Comparison of ENCODE assay signal across 22 cellular contexts in the genomic region with DNA sequence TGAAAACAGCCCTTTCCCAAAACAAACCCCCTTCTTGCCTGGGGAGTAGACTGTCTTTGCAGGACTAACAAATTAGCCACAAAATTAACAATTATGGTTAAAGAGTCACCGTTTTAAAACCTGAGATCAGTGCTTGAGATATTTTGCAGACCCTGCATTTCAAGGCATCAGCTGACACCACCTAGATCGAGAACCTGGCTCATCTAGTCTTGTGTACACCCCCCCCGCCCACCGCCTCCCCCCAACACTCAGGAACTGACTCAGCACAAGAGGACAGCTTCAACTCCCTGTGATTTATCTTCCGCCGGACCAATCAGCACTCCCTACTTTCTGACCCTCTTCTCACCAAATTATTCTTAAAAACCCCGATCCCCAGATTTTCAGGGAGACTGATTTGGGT.
DNase-seq lines count a peak whose midpoint lies in the region; ATAC-seq, FAIRE-seq and TF ChIP-seq lines count a peak whose summit lies in the region.
"Had no signal": no experiment of that assay in that cellular context is flagged by ENCODE, and none has a peak within 500 bp of the region (broad histone marks: within the 10 kb centered on the region; RNA-seq: fewer than 3 reads in every experiment).

No MANE protein-coding gene starts in this region.

- no peak overlapping the region for H4K12ac ChIP-seq in trophoblast cell (ENCODE audit: low read depth, low read length)

- peak; percentile 30 for DNase-seq in NCI-H2227 (lab: John Stamatoyannopoulos, UW; ENCODE audit: unreplicated experiment)
- no peak for DNase-seq in NCI-H2227 treated with DMSO at 0.1 percent for 48 hours (lab: John Stamatoyannopoulos, UW)
- DNase-seq in NCI-H69 (lab: John Stamatoyannopoulos, UW): peak; percentile 38
- no peak for DNase-seq in H1 (ENCODE audit: low read depth in 1 of 2, low spot score in 2 of 2)
- no peak for DNase-seq in trophoblast cell
- no peak for DNase-seq in medulla oblongata (ENCODE audit: extremely low spot score)
- DNase-seq in RWPE1 (ENCODE audit: low spot score): no peak
- DNase-seq: CD4-positive, alpha-beta memory T cell; DMS79 treated with DMSO at 0.1 percent for 48 hours; EL; H7; HFFc6; KG1 had no signal

- no peak overlapping the region for H3K27ac ChIP-seq in H1 (ENCODE audit: low read depth, low read length)
- peak overlapping the region; percentile 60 for H3K27ac ChIP-seq in trophoblast cell (ENCODE audit: low read depth, low read length)
- H3K27ac ChIP-seq in RWPE1: no peak overlapping the region
- H3K27ac ChIP-seq: 22Rv1, BLaER1 had no signal

- no peaks in the 10 kb centered on the region for H3K36me3 Mint-ChIP-seq in stimulated activated memory B cell treated with anti-CD40 and anti-IgM and Interleukin-4, amounts not matched to agents 10 μg/mL and 1 μg/mL and 100 μg/mL, for 72 hours
- H3K36me3 Mint-ChIP-seq: CD14-positive monocyte; CD4-positive, alpha-beta memory T cell had no signal

- no peaks in the 10 kb centered on the region for H3K4me1 ChIP-seq in H1 (replicated peaks in 1 of 4; ENCODE audit: control insufficient read depth in 3 of 4, insufficient read depth in 4 of 4, low read length in 3 of 4)
- peaks cover 8 to 10% of the 10 kb centered on the region in 2 experiments for H3K4me1 ChIP-seq in trophoblast cell (ENCODE audit: control insufficient read depth in 1 of 2, insufficient read depth in 2 of 2, low read length in 2 of 2)
- H3K4me1 ChIP-seq: BLaER1 had no signal

- H3K36me3 ChIP-seq in H1 (ENCODE audit: control insufficient read depth in 2 of 4, insufficient read depth in 4 of 4, low read length in 3 of 4) (peaks cover 0 to 2% (median 0%) of the 10 kb centered on the region in 4 experiments; a peak in 2 of 8 replicates), trophoblast cell (ENCODE audit: control insufficient read depth in 1 of 2, insufficient read depth in 2 of 2, low read length in 2 of 2) (no peaks in the 10 kb centered on the region)
- H3K36me3 ChIP-seq: BLaER1 had no signal

- H4K8ac ChIP-seq in H1 (ENCODE audit: extremely low read depth, insufficient read depth, low read length): no peak overlapping the region
- H4K8ac ChIP-seq in trophoblast cell (ENCODE audit: low read depth, low read length): no peak overlapping the region

- CTCF ChIA-PET in H1 (lab: Charles Lee; ENCODE audit: partially characterized antibody) (interaction anchor here (0.6 to 1.1 kb wide), 3 partner anchors 10 to 77 kb away, joined by 3 to 6 read pairs (median 3); no protein-coding TSS in a partner anchor), RWPE1 (lab: Yijun Ruan, JAX) (interaction anchor here (0.6 kb wide), 1 partner anchor 247 kb away, joined by 4 read pairs; no protein-coding TSS in a partner anchor)

- no peak overlapping the region for H3K27ac Mint-ChIP-seq in stimulated activated memory B cell treated with anti-CD40 and anti-IgM and Interleukin-4, amounts not matched to agents 10 μg/mL and 1 μg/mL and 100 μg/mL, for 72 hours
- H3K27ac Mint-ChIP-seq: CD14-positive monocyte; CD4-positive, alpha-beta memory T cell; HFFc6; IgD-negative memory B cell had no signal

- H3K4me2 ChIP-seq in H1 (ENCODE audit: insufficient read depth in 1 of 2, low read depth in 2 of 2, low read length in 2 of 2) (no peak overlapping the region), trophoblast cell (ENCODE audit: low read length) (no peak overlapping the region)
- H3K4me2 ChIP-seq: BLaER1 had no signal

- H2BK5ac ChIP-seq in H1 (ENCODE audit: low read depth, low read length): no peak overlapping the region
- no peak overlapping the region for H2BK5ac ChIP-seq in trophoblast cell (ENCODE audit: low read depth, low read length, poor library complexity)

- 0 out of 2 replicates have a peak overlapping the region, but pooled peaks have one; percentile 29 for H3K18ac ChIP-seq in H1 (ENCODE audit: extremely low read depth, low read length)
- H3K18ac ChIP-seq in trophoblast cell (ENCODE audit: low read length): no peak overlapping the region

- H3K4ac ChIP-seq in H1 (replicated peaks; ENCODE audit: insufficient read length, low read depth, low read length) (no peak overlapping the region), trophoblast cell (ENCODE audit: low read depth, low read length) (no peak overlapping the region)

- H3K14ac ChIP-seq in H1 (ENCODE audit: insufficient read length): no peak overlapping the region
- H3K14ac ChIP-seq in trophoblast cell (ENCODE audit: low read length): no peak overlapping the region

- no peak for FAIRE-seq in H1 (lab: Jason Lieb, UNC)
- FAIRE-seq: G401.6, GM12891, HepG2 had no signal

- no peaks in the 10 kb centered on the region for H3K23me2 ChIP-seq in H1 (ENCODE audit: low read depth, low read length)

- H2AK5ac ChIP-seq in H1 (ENCODE audit: low read depth, low read length) (no peak overlapping the region), trophoblast cell (ENCODE audit: low read length) (no peak overlapping the region)

- H2BK12ac ChIP-seq in H1 (ENCODE audit: low read depth, low read length) (no peak overlapping the region), trophoblast cell (ENCODE audit: low read length) (no peak overlapping the region)

- H3K4me3 Mint-ChIP-seq in stimulated activated memory B cell treated with anti-CD40 and anti-IgM and Interleukin-4, amounts not matched to agents 10 μg/mL and 1 μg/mL and 100 μg/mL, for 72 hours: no peak overlapping the region
- H3K4me3 Mint-ChIP-seq: CD14-positive monocyte; CD4-positive, alpha-beta memory T cell; HFFc6; IgD-negative memory B cell had no signal

- H3K4me3 ChIP-seq in H1 (ENCODE audit: extremely low read depth in 1 of 4, insufficient read depth in 2 of 4, low read depth in 3 of 4, low read length in 4 of 4) (no peak overlapping the region), trophoblast cell (ENCODE audit: low read depth, low read length) (no peak overlapping the region)
- H3K4me3 ChIP-seq: BLaER1 had no signal

- no peak overlapping the region for H4K91ac ChIP-seq in H1 (replicated peaks; ENCODE audit: insufficient read length, low read length)
- H4K91ac ChIP-seq in trophoblast cell (ENCODE audit: low read depth, low read length): no peak overlapping the region

- no peak for TF ChIP-seq POLR2A in H1 (IDR thresholded peaks at IDR 0.05; ENCODE audit: control extremely low read depth in 1 of 2, low read depth in 2 of 2, low read length in 2 of 2)

- no peak overlapping the region for H4K5ac ChIP-seq in H1 (ENCODE audit: insufficient read length, low read depth, low read length)

- TF ChIP-seq EP300 in H1 (IDR thresholded peaks at IDR 0.05; ENCODE audit: borderline replicate concordance in 1 of 2, low read depth in 2 of 2, low read length in 2 of 2): no peak

- TF ChIP-seq RAD21 in H1 (IDR thresholded peaks at IDR 0.05 in 1 of 2, conservative IDR thresholded peaks at IDR 0.05 in 1 of 2; ENCODE audit: low read depth in 2 of 2, low read length in 2 of 2): no peak

- no peaks in the 10 kb centered on the region for H4K20me1 ChIP-seq in H1 (replicated peaks in 1 of 2; ENCODE audit: control insufficient read depth in 1 of 2, insufficient read depth in 2 of 2, low read length in 2 of 2)
- H4K20me1 ChIP-seq: BLaER1 had no signal

- H3K9me3 ChIP-seq in H1 (ENCODE audit: insufficient read depth in 2 of 2, low read depth in 1 of 2, low read length in 1 of 2) (peaks cover 0 to 2% of the 10 kb centered on the region in 2 experiments; a peak in 2 of 4 replicates), trophoblast cell (ENCODE audit: insufficient read depth, low read depth, low read length) (no peaks in the 10 kb centered on the region)
- H3K9me3 ChIP-seq: BLaER1 had no signal

- POLR2A ChIA-PET in H1 (lab: Charles Lee; ENCODE audit: partially characterized antibody) (interaction anchor here (0.6 kb wide), 2 partner anchors 48 to 141 kb away, joined by 3 read pairs; no protein-coding TSS in a partner anchor), RWPE1 (lab: Yijun Ruan, JAX; ENCODE audit: low non-redundant PET) (no interaction called here)

- H3K56ac ChIP-seq in H1 (replicated peaks; ENCODE audit: insufficient read length, low read depth, low read length): no peak overlapping the region

- no peak for ATAC-seq in stimulated activated memory B cell treated with anti-CD40 and anti-IgM and Interleukin-4, amounts not matched to agents 10 μg/mL and 1 μg/mL and 100 μg/mL, for 72 hours
- ATAC-seq: HCT116, HepG2 had no signal

- H2BK120ac ChIP-seq in H1 (replicated peaks; ENCODE audit: low read depth, low read length): no peak overlapping the region
- H2BK120ac ChIP-seq in trophoblast cell (ENCODE audit: insufficient read depth, low read length, poor library complexity): no peak overlapping the region

- 85% methylated on average over 7 of the region's 7 CpGs; no CpG with 5 or more reads in 1 of the 2 experiments for WGBS in H1 (ENCODE audit: extremely low coverage in 1 of 2, insufficient coverage in 1 of 2, insufficient read length in 1 of 2, insufficient replicate concordance in 2 of 2, low coverage in 1 of 2, low lambda C conversion rate in 2 of 2, missing lambda C conversion rate in 1 of 2), 2 experiments
- WGBS in trophoblast cell (ENCODE audit: extremely low coverage, insufficient coverage, insufficient read length): no CpG with 5 or more reads among the region's 7 CpGs

- H2AFZ ChIP-seq in H1 (ENCODE audit: low read length) (no peak overlapping the region), trophoblast cell (ENCODE audit: insufficient read depth, low read length, poor library complexity) (no peak overlapping the region)

- no peaks in the 10 kb centered on the region for H3K4me1 Mint-ChIP-seq in stimulated activated memory B cell treated with anti-CD40 and anti-IgM and Interleukin-4, amounts not matched to agents 10 μg/mL and 1 μg/mL and 100 μg/mL, for 72 hours
- H3K4me1 Mint-ChIP-seq: CD14-positive monocyte; CD4-positive, alpha-beta memory T cell; IgD-negative memory B cell had no signal

- no peak overlapping the region for H2BK15ac ChIP-seq in H1 (ENCODE audit: low read length)

- H3K9ac ChIP-seq in H1 (replicated peaks in 1 of 4; ENCODE audit: extremely low read depth in 1 of 4, low read depth in 3 of 4, low read length in 3 of 4) (no peak overlapping the region), trophoblast cell (ENCODE audit: low read length) (no peak overlapping the region)
- H3K9ac ChIP-seq: BLaER1 had no signal

- H3K79me2 ChIP-seq in H1 (ENCODE audit: control insufficient read depth in 1 of 2, insufficient read depth in 2 of 2, low read length in 2 of 2): no peaks in the 10 kb centered on the region
- no peaks in the 10 kb centered on the region for H3K79me2 ChIP-seq in trophoblast cell (ENCODE audit: control insufficient read depth, insufficient read depth, low read length, poor library complexity)

- H2BK20ac ChIP-seq in H1 (ENCODE audit: low read length): no peak overlapping the region

- H3K79me1 ChIP-seq in H1 (ENCODE audit: low read depth, low read length) (no peaks in the 10 kb centered on the region), trophoblast cell (ENCODE audit: low read length) (no peaks in the 10 kb centered on the region)

- TF ChIP-seq CTCF in H1 (IDR thresholded peaks at IDR 0.05; ENCODE audit: control extremely low read depth in 1 of 3, insufficient read depth in 1 of 3, low read depth in 1 of 3, low read length in 3 of 3) (no peak), RWPE1 (conservative IDR thresholded peaks at IDR 0.05; ENCODE audit: low read depth) (no peak)

- H3K23ac ChIP-seq in H1 (ENCODE audit: insufficient read length): no peak overlapping the region
- no peak overlapping the region for H3K23ac ChIP-seq in trophoblast cell (ENCODE audit: low read length)

- H3K9me3 Mint-ChIP-seq in stimulated activated memory B cell treated with anti-CD40 and anti-IgM and Interleukin-4, amounts not matched to agents 10 μg/mL and 1 μg/mL and 100 μg/mL, for 72 hours: peaks cover 10% of the 10 kb centered on the region
- H3K9me3 Mint-ChIP-seq: HFFc6 had no signal

- H3K27me3 ChIP-seq in H1 (replicated peaks in 1 of 4; ENCODE audit: control insufficient read depth in 3 of 4, extremely low read depth in 1 of 4, insufficient read depth in 3 of 4, low read length in 3 of 4) (no peaks in the 10 kb centered on the region), trophoblast cell (ENCODE audit: insufficient read depth, low read length) (no peaks in the 10 kb centered on the region)
- H3K27me3 ChIP-seq: BLaER1 had no signal

- no peaks in the 10 kb centered on the region for H3K27me3 Mint-ChIP-seq in stimulated activated memory B cell treated with anti-CD40 and anti-IgM and Interleukin-4, amounts not matched to agents 10 μg/mL and 1 μg/mL and 100 μg/mL, for 72 hours
- H3K27me3 Mint-ChIP-seq: CD4-positive, alpha-beta memory T cell; IgD-negative memory B cell had no signal

Comparison
In these comparisons a context has a peak if more than half of its experiments do, and no peak if none do; other contexts are left out.
1. DNase-seq: peak in NCI-H2227 (single experiment) and NCI-H69 (single experiment); none in NCI-H2227 treated with DMSO at 0.1 percent for 48 hours (single experiment), H1 (0 of 2), trophoblast cell (0 of 2), medulla oblongata (single experiment) and RWPE1 (single experiment).